Comparison of ENCODE assay signal across 2 cellular contexts in genomic region chr14:73750161-73750901, GRCh38.
TF ChIP-seq lines count a peak whose summit lies in the region.

No MANE protein-coding gene starts in this region.

TF ChIP-seq in IMR-90, 13 proteins besides CTCF, POLR2A, EP300 and RAD21 (continued from another document):
- no peak for TF ChIP-seq ELK1 (IDR thresholded peaks at IDR 0.05; ENCODE audit: borderline replicate concordance, low read depth, low read length)
- no peak for TF ChIP-seq MXI1 (IDR thresholded peaks at IDR 0.05; ENCODE audit: borderline replicate concordance, low read depth, low read length)
- no peak for TF ChIP-seq MAZ (IDR thresholded peaks at IDR 0.05; ENCODE audit: borderline replicate concordance, low read depth, low read length)
- TF ChIP-seq CEBPB (IDR thresholded peaks at IDR 0.05; ENCODE audit: low read depth, low read length): no peak
- TF ChIP-seq FOS (IDR thresholded peaks at IDR 0.05; ENCODE audit: low read depth, low read length): no peak
- TF ChIP-seq MAFK (IDR thresholded peaks at IDR 0.05; ENCODE audit: low read depth, low read length): no peak
- no peak for TF ChIP-seq CHD1 (IDR thresholded peaks at IDR 0.05; ENCODE audit: low read depth, low read length)
- no peak for TF ChIP-seq SMC3 (IDR thresholded peaks at IDR 0.05; ENCODE audit: low read depth, low read length)
- TF ChIP-seq RFX5 (IDR thresholded peaks at IDR 0.05; ENCODE audit: low read depth, low read length): no peak
- TF ChIP-seq RCOR1 (IDR thresholded peaks at IDR 0.05; ENCODE audit: insufficient replicate concordance, low read length): no peak
- TF ChIP-seq NFE2L2 (IDR thresholded peaks at IDR 0.05; ENCODE audit: low read depth, low read length): no peak

TF ChIP-seq in WTC11, 78 proteins besides CTCF, POLR2A, EP300 and RAD21 (continued from another document):
- TF ChIP-seq E2F4 (CRISPR knock-in tag; IDR thresholded peaks at IDR 0.05; ENCODE audit: borderline replicate concordance, low read depth) (no peak), ATF2 (CRISPR knock-in tag; IDR thresholded peaks at IDR 0.05; ENCODE audit: borderline replicate concordance, low read depth) (no peak), USF1 (CRISPR knock-in tag; IDR thresholded peaks at IDR 0.05) (no peak), ARID4B (CRISPR knock-in tag; IDR thresholded peaks at IDR 0.05; ENCODE audit: borderline replicate concordance) (no peak), HMGA2 (CRISPR knock-in tag; IDR thresholded peaks at IDR 0.05) (no peak), ATF1 (CRISPR knock-in tag; IDR thresholded peaks at IDR 0.05) (no peak), ZMAT4 (CRISPR knock-in tag; IDR thresholded peaks at IDR 0.05) (no peak), MLX (CRISPR knock-in tag; IDR thresholded peaks at IDR 0.05) (no peak), RORB (CRISPR knock-in tag; IDR thresholded peaks at IDR 0.05) (no peak), GRHL2 (CRISPR knock-in tag; IDR thresholded peaks at IDR 0.05; ENCODE audit: insufficient replicate concordance, severe bottlenecking) (no peak)
